In the genomic region with DNA sequence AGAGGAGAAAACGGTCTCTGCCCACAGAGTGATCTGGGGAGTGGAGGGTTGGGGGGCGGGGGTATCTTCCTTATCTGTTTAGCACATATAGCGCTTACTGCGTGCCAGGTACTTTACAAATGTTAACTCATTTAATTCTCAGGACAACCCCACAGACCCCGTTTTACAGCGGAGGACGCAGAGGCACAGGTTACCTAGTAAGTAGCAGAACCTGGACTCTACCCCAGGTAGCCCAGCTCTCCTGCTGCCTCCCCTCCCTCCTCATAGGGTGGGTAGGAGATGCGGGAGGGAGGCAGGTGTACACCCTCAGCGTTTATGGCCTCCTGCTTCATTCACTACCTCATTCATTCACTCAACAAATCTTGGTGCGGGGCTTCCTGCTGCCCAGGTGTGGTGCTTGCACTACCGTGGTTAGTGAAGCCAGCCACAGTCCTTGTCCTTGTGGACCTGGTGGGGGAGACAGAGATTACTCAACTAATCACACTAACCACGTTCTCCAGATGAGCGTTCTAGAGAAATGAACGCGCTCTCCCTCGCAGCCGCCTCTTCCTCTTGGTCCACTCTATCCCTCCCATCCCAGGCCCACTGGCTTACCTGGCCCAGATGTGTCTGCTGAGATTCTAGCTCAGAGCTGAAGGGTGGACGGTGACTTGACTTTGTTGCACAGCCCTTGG, we compare ENCODE assay signal across 8 cellular contexts.
DNase-seq lines count a peak whose midpoint lies in the region; ATAC-seq, FAIRE-seq and TF ChIP-seq lines count a peak whose summit lies in the region.

No MANE protein-coding gene starts in this region.

- FAIRE-seq in GM12878 (lab: Jason Lieb, UNC): no peak

- CTCF ChIA-PET in CD8-positive, alpha-beta T cell (lab: Charles Lee): interaction anchor here (0.5 to 10.8 kb wide), 37 partner anchors 9 to 890 kb away, joined by 3 to 108 read pairs (median 5); no protein-coding TSS in a partner anchor
- CTCF ChIA-PET in GM12878 (lab: Yijun Ruan, JAX): interaction anchor here (0.6 to 8.0 kb wide), 25 partner anchors 10 to 890 kb away, joined by 3 to 91 read pairs (median 4); no protein-coding TSS in a partner anchor

- no peaks in the 10 kb centered on the region for H4K20me1 ChIP-seq in GM12878 (ENCODE audit: control insufficient read depth, insufficient read depth)

- no peaks in the 10 kb centered on the region for H3K36me3 Mint-ChIP-seq in CD8-positive, alpha-beta T cell

- H3K4ac ChIP-seq in mesendoderm (ENCODE audit: low read depth, low read length): no peak overlapping the region

- no peak for TF ChIP-seq POLR2A in GM12878 (IDR thresholded peaks at IDR 0.05; ENCODE audit: low read depth, low read length)
- TF ChIP-seq POLR2A in vagina (IDR thresholded peaks at IDR 0.05): no peak

- H3K27ac Mint-ChIP-seq in CD8-positive, alpha-beta T cell: no peak overlapping the region

- H3K9ac ChIP-seq in GM12878 (ENCODE audit: control insufficient read depth, insufficient read depth, low read length) (no peak overlapping the region), mesendoderm (ENCODE audit: low read length) (no peak overlapping the region)

- H2BK5ac ChIP-seq in mesendoderm (ENCODE audit: low read length): no peak overlapping the region

- peak overlapping the region; percentile 42 for H3K4me3 Mint-ChIP-seq in CD8-positive, alpha-beta T cell

- no peak overlapping the region for H4K5ac ChIP-seq in mesendoderm (ENCODE audit: low read length)

- no peak for DNase-seq in CD8-positive, alpha-beta T cell
- DNase-seq in GM20000 (ENCODE audit: low spot score) (peak; percentile 41), GM12878 (ENCODE audit: low read depth, low spot score) (no peak), mesendoderm (peak; percentile 43), COLO668 (lab: John Stamatoyannopoulos, UW; ENCODE audit: unreplicated experiment) (no peak), vagina (ENCODE audit: extremely low spot score in 2 of 2) (no peak)

- no peak for TF ChIP-seq EP300 in GM12878 (IDR thresholded peaks at IDR 0.05; ENCODE audit: borderline replicate concordance in 1 of 2, control insufficient read depth in 1 of 2, low read depth in 2 of 2, low read length in 2 of 2)

- no peak overlapping the region for H2BK15ac ChIP-seq in mesendoderm (replicated peaks; ENCODE audit: low read depth)

- H3K27me3 Mint-ChIP-seq in CD8-positive, alpha-beta T cell (ENCODE audit: low read depth): peaks cover 22% of the 10 kb centered on the region

- RAD21 ChIA-PET in GM12878 (lab: Charles Lee; ENCODE audit: unreplicated experiment): interaction anchor here (0.6 to 4.8 kb wide), 13 partner anchors 230 to 890 kb away, joined by 3 to 33 read pairs (median 6); no protein-coding TSS in a partner anchor

- H3K27me3 ChIP-seq in CD8-positive, alpha-beta T cell (ENCODE audit: insufficient read depth, low read length): no peaks in the 10 kb centered on the region
- H3K27me3 ChIP-seq in GM12878 (replicated peaks in 1 of 2; ENCODE audit: control insufficient read depth in 2 of 2, insufficient read depth in 2 of 2, low read length in 1 of 2): no peaks in the 10 kb centered on the region
- H3K27me3 ChIP-seq in mesendoderm (ENCODE audit: insufficient read depth, low read length, poor library complexity): no peaks in the 10 kb centered on the region
- H3K27me3 ChIP-seq in vagina: no peaks in the 10 kb centered on the region

- H3K4me1 Mint-ChIP-seq in CD8-positive, alpha-beta T cell (ENCODE audit: low read depth): peaks cover 8% of the 10 kb centered on the region

- intact Hi-C loops in CD8-positive, alpha-beta T cell (cut with DNase I, micrococcal nuclease): loop anchor here (1.0 to 10.0 kb wide), 4 partner anchors 134 to 864 kb away; no protein-coding TSS in a partner anchor
- intact Hi-C loops in GM12878 (cut with micrococcal nuclease; ENCODE audit: unreplicated experiment): loop anchor here (1.0 to 10.0 kb wide), 4 partner anchors 235 to 864 kb away; no protein-coding TSS in a partner anchor
- intact Hi-C loops in vagina (cut with DNase I): loop anchor here (5.0 kb wide), 1 partner anchor 237 kb away; no protein-coding TSS in a partner anchor

- H3K23ac ChIP-seq in mesendoderm (ENCODE audit: low read length): no peak overlapping the region

- no peaks in the 10 kb centered on the region for H3K9me3 Mint-ChIP-seq in CD8-positive, alpha-beta T cell

- TF ChIP-seq CTCF in CD8-positive, alpha-beta T cell (IDR thresholded peaks at IDR 0.05): no peak
- no peak for TF ChIP-seq CTCF in GM20000 (IDR thresholded peaks at IDR 0.05; ENCODE audit: extremely low read depth, missing control alignments)
- peak in 1 of 3 experiments; percentile 47; a peak in 3 of 6 replicates for TF ChIP-seq CTCF in GM12878 (IDR thresholded peaks at IDR 0.05 in 2 of 3, conservative IDR thresholded peaks at IDR 0.05 in 1 of 3; ENCODE audit: control insufficient read depth in 2 of 3, extremely low read depth in 1 of 3, insufficient read depth in 1 of 3, low read depth in 3 of 3, low read length in 3 of 3)
- TF ChIP-seq CTCF in vagina (IDR thresholded peaks at IDR 0.05): no peak

- BruUV-seq in GM12878 (replicated peaks; lab: Mats Ljungman, UMichigan): no TSS peak

- H3K79me2 ChIP-seq in GM12878 (ENCODE audit: control insufficient read depth, insufficient read depth, low read length) (no peaks in the 10 kb centered on the region), mesendoderm (ENCODE audit: control insufficient read depth, insufficient read depth, low read length) (no peaks in the 10 kb centered on the region)

- no peaks in the 10 kb centered on the region for H3K36me3 ChIP-seq in CD8-positive, alpha-beta T cell (ENCODE audit: insufficient read depth, low read length)
- H3K36me3 ChIP-seq in GM12878 (ENCODE audit: control insufficient read depth in 2 of 2, insufficient read depth in 2 of 2, low read length in 1 of 2) (no peaks in the 10 kb centered on the region), mesendoderm (ENCODE audit: control insufficient read depth, insufficient read depth, low read length) (no peaks in the 10 kb centered on the region), vagina (no peaks in the 10 kb centered on the region)

- H4K8ac ChIP-seq in mesendoderm (ENCODE audit: low read depth, low read length): no peak overlapping the region

- WGBS in GM12878 (ENCODE audit: insufficient coverage, insufficient replicate concordance, low lambda C conversion rate, missing lambda C conversion rate): 21% methylated on average over 18 of the region's 18 CpGs
- WGBS in mesendoderm (ENCODE audit: extremely low coverage, insufficient coverage, low lambda C conversion rate): no CpG with 5 or more reads among the region's 18 CpGs

- no peaks in the 10 kb centered on the region for H3K9me3 ChIP-seq in CD8-positive, alpha-beta T cell (ENCODE audit: low read length)
- H3K9me3 ChIP-seq in GM12878 (replicated peaks; ENCODE audit: control insufficient read depth, insufficient read depth, low read length) (no peaks in the 10 kb centered on the region; the same call in 2 of the 3 replicates), vagina (no peaks in the 10 kb centered on the region)

- H3K79me1 ChIP-seq in mesendoderm (ENCODE audit: low read length): no peaks in the 10 kb centered on the region

- in situ Hi-C loops in GM12878 (cut with MboI): no loop called here

- SMC1A ChIA-PET in GM12878 (lab: Charles Lee; ENCODE audit: uncharacterized antibody, unreplicated experiment): interaction anchor here (0.7 to 6.0 kb wide), 9 partner anchors 12 to 746 kb away, joined by 3 to 37 read pairs (median 6); no protein-coding TSS in a partner anchor

- no peak overlapping the region for H2AFZ ChIP-seq in GM12878 (ENCODE audit: control insufficient read depth, low read depth, low read length)

- H3K4me2 ChIP-seq in GM12878 (ENCODE audit: control insufficient read depth, insufficient read depth): 0 out of 2 replicates have a peak overlapping the region, but pooled peaks have one; percentile 7
- H3K4me2 ChIP-seq in mesendoderm (ENCODE audit: low read length): no peak overlapping the region

- no peak for ATAC-seq in CD8-positive, alpha-beta T cell
- ATAC-seq in GM12878 (peak; percentile 59), GM19463 (IDR thresholded peaks at IDR 0.05; ENCODE audit: unreplicated experiment) (no peak), HG03097 (IDR thresholded peaks at IDR 0.05; ENCODE audit: low FRiP score, unreplicated experiment) (no peak)

- no peak overlapping the region for H3K27ac ChIP-seq in CD8-positive, alpha-beta T cell (ENCODE audit: low read depth, low read length)
- H3K27ac ChIP-seq in GM12878 (ENCODE audit: control insufficient read depth, insufficient read depth) (no peak overlapping the region), mesendoderm (ENCODE audit: low read depth, low read length) (no peak overlapping the region), vagina (no peak overlapping the region)

- H3K4me3 ChIP-seq in CD8-positive, alpha-beta T cell (ENCODE audit: low read depth, low read length): peak overlapping the region; percentile 24
- no peak overlapping the region for H3K4me3 ChIP-seq in GM12878
- no peak overlapping the region for H3K4me3 ChIP-seq in mesendoderm (ENCODE audit: low read length)
- no peak overlapping the region for H3K4me3 ChIP-seq in vagina

- no peak overlapping the region for H2BK120ac ChIP-seq in mesendoderm (ENCODE audit: low read depth, low read length)

- H2AK5ac ChIP-seq in mesendoderm (ENCODE audit: low read length): no peak overlapping the region

- peaks cover 11% of the 10 kb centered on the region for H3K4me1 ChIP-seq in CD8-positive, alpha-beta T cell (ENCODE audit: insufficient read depth, low read length)
- H3K4me1 ChIP-seq in GM12878 (ENCODE audit: control insufficient read depth, insufficient read depth, low read length) (no peaks in the 10 kb centered on the region), mesendoderm (ENCODE audit: control insufficient read depth, low read depth, low read length) (no peaks in the 10 kb centered on the region), vagina (peaks cover 9% of the 10 kb centered on the region)

- peak overlapping the region; percentile 47 for H3K56ac ChIP-seq in mesendoderm (ENCODE audit: low read length)

- peak; percentile 44 for TF ChIP-seq RAD21 in GM12878 (IDR thresholded peaks at IDR 0.05; ENCODE audit: insufficient read depth, low read depth, low read length)

- POLR2A ChIA-PET in CD8-positive, alpha-beta T cell (lab: Charles Lee): interaction anchor here (2.1 kb wide), 1 partner anchor 233 kb away, joined by 8 read pairs; no protein-coding TSS in a partner anchor
- POLR2A ChIA-PET in GM12878 (lab: Charles Lee): no interaction called here

- no peak overlapping the region for H3K18ac ChIP-seq in mesendoderm (ENCODE audit: low read length)

TF ChIP-seq in GM12878, 131 proteins besides CTCF, POLR2A, EP300 and RAD21 (continues in another document):
- no peak for TF ChIP-seq MXI1 (IDR thresholded peaks at IDR 0.05; ENCODE audit: low read depth, low read length)

Comparison
In these comparisons a context has a peak if more than half of its experiments do, and no peak if none do; other contexts are left out.
1. DNase-seq: peak in GM20000 (single experiment) and mesendoderm (single experiment); none in CD8-positive, alpha-beta T cell (0 of 7), GM12878 (single experiment), COLO668 (single experiment) and vagina (0 of 2).